Comparison of ENCODE assay signal across 24 cellular contexts in genomic region chr2:27527182-27527581, GRCh38. TPM values are rescaled to one million over a fixed set of nuclear protein-coding genes. Genes with fewer than 3 reads are reported as not detected.
DNase-seq lines count a peak whose midpoint lies in the region; FAIRE-seq and TF ChIP-seq lines count a peak whose summit lies in the region.
"Had no signal": no experiment of that assay in that cellular context is flagged by ENCODE, and none has a peak within 500 bp of the region (broad histone marks: within the 10 kb centered on the region; RNA-seq: fewer than 3 reads in every experiment).

No MANE protein-coding gene starts in this region.

- in situ Hi-C loops in mammary epithelial cell (cut with MboI; ENCODE audit: low sequenced_read_pairs in 2 of 2) = no loop called here

- no peaks in the 10 kb centered on the region for H3K36me3 Mint-ChIP-seq in osteocyte (ENCODE audit: unreplicated experiment)
- H3K36me3 Mint-ChIP-seq: CD4-positive, alpha-beta memory T cell had no signal

- H3K56ac ChIP-seq in mesendoderm (ENCODE audit: low read length) = no peak overlapping the region

- no peak overlapping the region for H3K4ac ChIP-seq in mesendoderm (ENCODE audit: low read depth, low read length)

- intact Hi-C loops in mammary epithelial cell (cut with micrococcal nuclease) = no loop called here

- no peaks in the 10 kb centered on the region for H3K9me3 ChIP-seq in mammary epithelial cell (replicated peaks; ENCODE audit: insufficient read depth, low read length)
- H3K9me3 ChIP-seq: lower lobe of right lung, neutrophil, psoas muscle, suprapubic skin had no signal

- no peak overlapping the region for H2BK120ac ChIP-seq in mesendoderm (ENCODE audit: low read depth, low read length)

- H3K79me2 ChIP-seq in mammary epithelial cell (ENCODE audit: insufficient read depth, low read length) (no peaks in the 10 kb centered on the region), mesendoderm (ENCODE audit: control insufficient read depth, insufficient read depth, low read length) (no peaks in the 10 kb centered on the region)

- H3K27me3 Mint-ChIP-seq in osteocyte (ENCODE audit: unreplicated experiment) = peaks cover 59% of the 10 kb centered on the region

- H3K9me3 Mint-ChIP-seq in osteocyte (ENCODE audit: unreplicated experiment) = no peaks in the 10 kb centered on the region
- H3K9me3 Mint-ChIP-seq: activated B cell treated with CpG ODN at 0.5 μM for 24 hours had no signal

- H3K4me2 ChIP-seq in mammary epithelial cell (ENCODE audit: insufficient read depth, low read depth, low read length) (peak overlapping the region; percentile 15), mesendoderm (ENCODE audit: low read length) (no peak overlapping the region)

- H2AFZ ChIP-seq in mammary epithelial cell (ENCODE audit: low read depth, low read length) = peak overlapping the region; percentile 27

- no peak overlapping the region for H3K23ac ChIP-seq in mesendoderm (ENCODE audit: low read length)

- DNase-seq in EL (peak; percentile 7), RCC 7860 (ENCODE audit: low spot score) (peak; percentile 31), mammary epithelial cell (peak; percentile 58), mesendoderm (peak; percentile 22), osteocyte (ENCODE audit: extremely low spot score, unreplicated experiment) (no peak), mesenteric fat pad (ENCODE audit: low spot score) (no peak), SIG-M5 (lab: John Stamatoyannopoulos, UW) (no peak)
- DNase-seq: activated B cell treated with CpG ODN at 0.5 μM for 24 hours; activated CD4-positive, alpha-beta T cell treated with anti-CD3 and anti-CD28 coated beads, Interleukin-2, amount 50 U/mL, for 4 hours; activated gamma-delta T cell; CD4-positive, alpha-beta memory T cell; hypothalamus; islet precursor cell; Kasumi-1; lower lobe of right lung; NCI-H1105; NCI-H2081; psoas muscle had no signal

- H3K18ac ChIP-seq in mesendoderm (ENCODE audit: low read length) = no peak overlapping the region

- no peak overlapping the region for H4K8ac ChIP-seq in mesendoderm (ENCODE audit: low read depth, low read length)

- H3K9ac ChIP-seq in mammary epithelial cell (ENCODE audit: insufficient read depth, low read length) = no peak overlapping the region
- H3K9ac ChIP-seq in mesendoderm (ENCODE audit: low read length) = no peak overlapping the region

- H2BK15ac ChIP-seq in mesendoderm (replicated peaks; ENCODE audit: low read depth) = no peak overlapping the region

- H3K4me1 Mint-ChIP-seq in osteocyte (ENCODE audit: unreplicated experiment) = no peaks in the 10 kb centered on the region
- H3K4me1 Mint-ChIP-seq: activated B cell treated with CpG ODN at 0.5 μM for 24 hours; CD4-positive, alpha-beta memory T cell had no signal

- H4K20me1 ChIP-seq in mammary epithelial cell (ENCODE audit: insufficient read depth, low read length) = no peaks in the 10 kb centered on the region

- CTCF ChIA-PET in mammary epithelial cell (lab: Charles Lee; ENCODE audit: low non-redundant PET) = no interaction called here

- no peak overlapping the region for H2AK5ac ChIP-seq in mesendoderm (ENCODE audit: low read length)

- H3K4me1 ChIP-seq in mammary epithelial cell (ENCODE audit: insufficient read depth, low read length) = peaks cover 8% of the 10 kb centered on the region
- no peaks in the 10 kb centered on the region for H3K4me1 ChIP-seq in mesendoderm (ENCODE audit: control insufficient read depth, low read depth, low read length)
- H3K4me1 ChIP-seq: lower lobe of right lung, psoas muscle, suprapubic skin had no signal

- H3K4me3 Mint-ChIP-seq in osteocyte (ENCODE audit: unreplicated experiment) = no peak overlapping the region
- H3K4me3 Mint-ChIP-seq: activated B cell treated with CpG ODN at 0.5 μM for 24 hours; CD4-positive, alpha-beta memory T cell had no signal

- 48% methylated on average over 3 of the region's 3 CpGs for WGBS in mammary epithelial cell (ENCODE audit: low coverage, missing lambda C conversion rate)
- no CpG with 5 or more reads among the region's 3 CpGs for WGBS in mesendoderm (ENCODE audit: extremely low coverage, insufficient coverage, low lambda C conversion rate)

- H3K27me3 ChIP-seq in mammary epithelial cell (ENCODE audit: insufficient read depth, low read length) (no peaks in the 10 kb centered on the region), mesendoderm (ENCODE audit: insufficient read depth, low read length, poor library complexity) (no peaks in the 10 kb centered on the region)
- H3K27me3 ChIP-seq: cardiac muscle cell had no signal

- H2BK5ac ChIP-seq in mesendoderm (ENCODE audit: low read length) = no peak overlapping the region

- no peak overlapping the region for H4K5ac ChIP-seq in mesendoderm (ENCODE audit: low read length)

- H3K36me3 ChIP-seq in mammary epithelial cell (ENCODE audit: insufficient read depth, low read length) (no peaks in the 10 kb centered on the region), mesendoderm (ENCODE audit: control insufficient read depth, insufficient read depth, low read length) (no peaks in the 10 kb centered on the region)
- H3K36me3 ChIP-seq: cardiac muscle cell, lower lobe of right lung, neutrophil, suprapubic skin had no signal

- H3K27ac Mint-ChIP-seq in osteocyte (ENCODE audit: unreplicated experiment) = no peak overlapping the region
- H3K27ac Mint-ChIP-seq: activated B cell treated with CpG ODN at 0.5 μM for 24 hours had no signal

- H3K4me3 ChIP-seq in mammary epithelial cell (replicated peaks in 1 of 3; ENCODE audit: insufficient read depth in 1 of 3, low read depth in 2 of 3, low read length in 3 of 3) (no peak overlapping the region), mesendoderm (ENCODE audit: low read length) (no peak overlapping the region)
- H3K4me3 ChIP-seq: cardiac muscle cell, lower lobe of right lung, psoas muscle, suprapubic skin had no signal

- H3K79me1 ChIP-seq in mesendoderm (ENCODE audit: low read length) = no peaks in the 10 kb centered on the region

- TF ChIP-seq CTCF in mammary epithelial cell (conservative IDR thresholded peaks at IDR 0.05 in 1 of 2, IDR thresholded peaks at IDR 0.05 in 1 of 2; ENCODE audit: extremely low read depth in 1 of 2, insufficient read depth in 1 of 2, low read depth in 1 of 2, low read length in 2 of 2) (no peak), osteocyte (IDR thresholded peaks at IDR 0.05) (no peak)

- dilution Hi-C loops in mammary epithelial cell (cut with HindIII; ENCODE audit: low sequenced_read_pairs) = no loop called here

- BruUV-seq in mammary epithelial cell (replicated peaks; lab: Mats Ljungman, UMichigan) = no TSS peak

- peak; percentile 46 for FAIRE-seq in RCC 7860 (lab: Jason Lieb, UNC)
- FAIRE-seq: endometrium had no signal

- H3K27ac ChIP-seq in mammary epithelial cell (ENCODE audit: insufficient read depth, low read depth, low read length) (no peak overlapping the region), mesendoderm (ENCODE audit: low read depth, low read length) (no peak overlapping the region)
- H3K27ac ChIP-seq: cardiac muscle cell, lower lobe of right lung, neutrophil, psoas muscle, suprapubic skin had no signal

RNA-seq across cellular contexts. Expression of gene GCKR, which starts 30.5 kb away (rescaled TPM):
- total RNA-seq in mammary epithelial cell = 1 to 10 TPM in 1 of 2 donors, under 1 TPM in 1; 0.47 to 1.2 TPM
- 1.1 TPM for polyA plus RNA-seq in mammary epithelial cell
- not detected for polyA minus RNA-seq in mammary epithelial cell
- polyA plus RNA-seq in mesendoderm (2013, experiment 1 of 2) = 0.07 TPM
- 0.04 TPM for polyA plus RNA-seq in mesendoderm (2013, experiment 2 of 2)
- not detected in 2 replicates for total RNA-seq in osteocyte
- 4.2 TPM for total RNA-seq in mesenteric fat pad
- total RNA-seq: activated B cell treated with CpG ODN at 0.5 μM for 24 hours; cardiac muscle cell; CD4-positive, alpha-beta memory T cell; fibroblast of villous mesenchyme; SK-MEL-5 had no signal
- polyA plus RNA-seq: cardiac muscle cell; CD4-positive, alpha-beta memory T cell had no signal

RNA-seq across cellular contexts. Expression of gene FNDC4, which starts 32.2 kb away (rescaled TPM):
- total RNA-seq in mammary epithelial cell (10 to 100 TPM; 21.7 to 29.2 TPM), osteocyte (9.6 and 10.5 TPM in 2 replicates), mesenteric fat pad (136 TPM)
- polyA plus RNA-seq in mammary epithelial cell = 27.8 TPM
- 15.3 TPM for polyA minus RNA-seq in mammary epithelial cell
- 2.7 TPM for polyA plus RNA-seq in mesendoderm (2013, experiment 1 of 2)
- polyA plus RNA-seq in mesendoderm (2013, experiment 2 of 2) = 3.1 TPM
- total RNA-seq: activated B cell treated with CpG ODN at 0.5 μM for 24 hours; CD4-positive, alpha-beta memory T cell had no signal

RNA-seq across cellular contexts. Expression of gene IFT172, which starts 37.6 kb away (rescaled TPM):
- total RNA-seq in mammary epithelial cell (10 to 100 TPM; 11.5 to 12.1 TPM), osteocyte (42.5 and 46.4 TPM in 2 replicates), mesenteric fat pad (21.4 TPM)
- polyA plus RNA-seq in mammary epithelial cell = 9.3 TPM
- 8.4 TPM for polyA minus RNA-seq in mammary epithelial cell
- 6.7 TPM for polyA plus RNA-seq in mesendoderm (2013, experiment 1 of 2)
- polyA plus RNA-seq in mesendoderm (2013, experiment 2 of 2) = 5.4 TPM

RNA-seq across cellular contexts. Expression of gene ZNF512, which starts 55.7 kb away (rescaled TPM):
- total RNA-seq in mammary epithelial cell (10 to 100 TPM; 13.7 to 17.2 TPM), osteocyte (43.6 and 52.5 TPM in 2 replicates), mesenteric fat pad (16.6 TPM)
- 8.6 TPM for polyA plus RNA-seq in mammary epithelial cell
- polyA minus RNA-seq in mammary epithelial cell = 11.6 TPM
- polyA plus RNA-seq in mesendoderm (2013, experiment 1 of 2) = 25.1 TPM
- 26.0 TPM for polyA plus RNA-seq in mesendoderm (2013, experiment 2 of 2)

Comparison
In these comparisons a context has a peak if more than half of its experiments do, and no peak if none do; other contexts are left out.
1. DNase-seq: peak in EL (single experiment), RCC 7860 (single experiment), mammary epithelial cell (single experiment) and mesendoderm (single experiment); none in osteocyte (single experiment), mesenteric fat pad (single experiment) and SIG-M5 (single experiment).